8 cellular contexts compared by ENCODE assay signal in genomic region chr19:48364564-48365363, GRCh38. TPM values are rescaled to one million over a fixed set of nuclear protein-coding genes. Genes with fewer than 3 reads are reported as not detected.
A peak's percentile ranks its signal among the peaks of the same experiment; 100 is the strongest.
DNase-seq lines count a peak whose midpoint lies in the region; ATAC-seq and TF ChIP-seq lines count a peak whose summit lies in the region.

No MANE protein-coding gene starts in this region.

- no peak for ATAC-seq in PC-3
- ATAC-seq in HG03039 (IDR thresholded peaks at IDR 0.05; ENCODE audit: unreplicated experiment), result no peak

- no peaks in the 10 kb centered on the region for H3K9me3 ChIP-seq in CD8-positive, alpha-beta memory T cell (ENCODE audit: low read length)
- H3K9me3 ChIP-seq in PC-3 (ENCODE audit: low read length), result no peaks in the 10 kb centered on the region

- H3K27ac ChIP-seq in CD8-positive, alpha-beta memory T cell (ENCODE audit: low read depth, low read length), result peak overlapping the region; percentile 87
- peak overlapping the region; percentile 10; the same call in 1 of the 2 replicates for H3K27ac ChIP-seq in PC-3 (ENCODE audit: low read length)

- H3K4me3 Mint-ChIP-seq in CD8-positive, alpha-beta memory T cell, result peak overlapping the region; percentile 81 to 92 (median 89)
- H3K4me3 Mint-ChIP-seq in endothelial cell (ENCODE audit: unreplicated experiment), result peak overlapping the region; percentile 37
- H3K4me3 Mint-ChIP-seq in progenitor cell of endocrine pancreas (ENCODE audit: low read depth), result peak overlapping the region; percentile 21

- no peaks in the 10 kb centered on the region for H3K27me3 ChIP-seq in CD8-positive, alpha-beta memory T cell (ENCODE audit: insufficient read depth, low read length, poor library complexity, severe bottlenecking)
- H3K27me3 ChIP-seq in PC-3 (ENCODE audit: low read length), result no peaks in the 10 kb centered on the region

- H3K4me3 ChIP-seq in CD8-positive, alpha-beta memory T cell (ENCODE audit: low read length), result peak overlapping the region; percentile 70
- no peak overlapping the region for H3K4me3 ChIP-seq in PC-3 (ENCODE audit: low read length)

- no peaks in the 10 kb centered on the region for H3K9me2 ChIP-seq in PC-3 (replicated peaks; ENCODE audit: low read length)

- 0 out of 2 replicates have a peak overlapping the region, but pooled peaks have one; percentile 95 for H3K4me2 ChIP-seq in PC-3 (ENCODE audit: low read length)

- CTCF ChIA-PET in CD8-positive, alpha-beta memory T cell (lab: Charles Lee), result interaction anchor here (1.2 to 3.7 kb wide), 5 partner anchors 26 to 161 kb away, joined by 4 to 21 read pairs (median 6); partner anchors contain the start of gene KDELR1
- CTCF ChIA-PET in PC-3 (lab: Charles Lee), result interaction anchor here (2.5 kb wide), 1 partner anchor 26 kb away, joined by 17 read pairs; the partner anchor contains the start of gene KDELR1

- no peaks in the 10 kb centered on the region for H3F3A ChIP-seq in PC-3 (ENCODE audit: low read length, unreplicated experiment)

- H3K9me3 Mint-ChIP-seq in CD8-positive, alpha-beta memory T cell, result no peaks in the 10 kb centered on the region
- H3K9me3 Mint-ChIP-seq in endothelial cell (ENCODE audit: unreplicated experiment) (no peaks in the 10 kb centered on the region), progenitor cell of endocrine pancreas (ENCODE audit: low read depth) (no peaks in the 10 kb centered on the region)

- H3K36me3 Mint-ChIP-seq in CD8-positive, alpha-beta memory T cell, result peaks cover 0 to 9% (median 2%) of the 10 kb centered on the region in 3 donors
- H3K36me3 Mint-ChIP-seq in endothelial cell (ENCODE audit: low read depth, unreplicated experiment), result no peaks in the 10 kb centered on the region
- H3K36me3 Mint-ChIP-seq in progenitor cell of endocrine pancreas (ENCODE audit: insufficient read depth), result no peaks in the 10 kb centered on the region

- peaks cover 13 to 19% (median 16%) of the 10 kb centered on the region in 3 donors for H3K4me1 Mint-ChIP-seq in CD8-positive, alpha-beta memory T cell
- peaks cover 8% of the 10 kb centered on the region for H3K4me1 Mint-ChIP-seq in endothelial cell (ENCODE audit: unreplicated experiment)
- peaks cover 4% of the 10 kb centered on the region for H3K4me1 Mint-ChIP-seq in progenitor cell of endocrine pancreas (ENCODE audit: low read depth)

- H3K79me2 ChIP-seq in PC-3 (ENCODE audit: low read length), result no peaks in the 10 kb centered on the region

- H2AFZ ChIP-seq in PC-3 (ENCODE audit: low read length), result peak overlapping the region; percentile 77

- BruUV-seq in PC-3 (replicated peaks; lab: Mats Ljungman, UMichigan), result TSS peak; percentile 95

- H3K4me1 ChIP-seq in CD8-positive, alpha-beta memory T cell (ENCODE audit: insufficient read depth, low read length), result peaks cover 20% of the 10 kb centered on the region
- peaks cover 5% of the 10 kb centered on the region; the same call in 1 of the 2 replicates for H3K4me1 ChIP-seq in PC-3 (ENCODE audit: insufficient read depth, low read length)

- no peaks in the 10 kb centered on the region for H3K27me3 Mint-ChIP-seq in CD8-positive, alpha-beta memory T cell
- H3K27me3 Mint-ChIP-seq in endothelial cell (ENCODE audit: unreplicated experiment) (no peaks in the 10 kb centered on the region), progenitor cell of endocrine pancreas (no peaks in the 10 kb centered on the region)

- peak overlapping the region; percentile 28 for H3K9ac ChIP-seq in PC-3 (ENCODE audit: low read length)

- no peaks in the 10 kb centered on the region for H4K20me1 ChIP-seq in PC-3 (ENCODE audit: low read length)

- POLR2A ChIA-PET in CD8-positive, alpha-beta memory T cell (lab: Charles Lee), result interaction anchor here (1.2 to 3.1 kb wide), 4 partner anchors 27 to 196 kb away, joined by 3 to 22 read pairs (median 8); partner anchors contain the start of gene KDELR1
- POLR2A ChIA-PET in PC-3 (lab: Charles Lee; ENCODE audit: unreplicated experiment), result no interaction called here

- H3K36me3 ChIP-seq in CD8-positive, alpha-beta memory T cell (ENCODE audit: insufficient read depth, low read length), result no peaks in the 10 kb centered on the region
- no peaks in the 10 kb centered on the region for H3K36me3 ChIP-seq in PC-3 (ENCODE audit: low read depth, low read length)

- TF ChIP-seq CTCF in PC-3 (conservative IDR thresholded peaks at IDR 0.05; ENCODE audit: low read depth, low read length) (no peak), endothelial cell (IDR thresholded peaks at IDR 0.05; ENCODE audit: unreplicated experiment) (no peak), progenitor cell of endocrine pancreas (IDR thresholded peaks at IDR 0.05; ENCODE audit: unreplicated experiment) (no peak)

- DNase-seq in CD8-positive, alpha-beta memory T cell, result no peak
- no peak for DNase-seq in PC-3
- DNase-seq in endothelial cell (ENCODE audit: low spot score), result no peak
- DNase-seq in progenitor cell of endocrine pancreas (ENCODE audit: low spot score, unreplicated experiment), result no peak
- DNase-seq in NCI-H345 (lab: John Stamatoyannopoulos, UW), result no peak
- no peak for DNase-seq in NCI-H2227 treated with DMSO at 0.1 percent for 48 hours (lab: John Stamatoyannopoulos, UW)
- DNase-seq in COR-L47 (lab: John Stamatoyannopoulos, UW), result no peak

- H3K27ac Mint-ChIP-seq in CD8-positive, alpha-beta memory T cell, result peak overlapping the region; percentile 86 to 98 (median 93)
- no peak overlapping the region for H3K27ac Mint-ChIP-seq in endothelial cell (ENCODE audit: unreplicated experiment)
- no peak overlapping the region for H3K27ac Mint-ChIP-seq in progenitor cell of endocrine pancreas

- intact Hi-C loops in PC-3 (cut with micrococcal nuclease), result no loop called here

RNA-seq across cellular contexts. Expression of gene SYNGR4, which starts 0.6 kb away (rescaled TPM):
- not detected for total RNA-seq in CD8-positive, alpha-beta memory T cell
- polyA plus RNA-seq in CD8-positive, alpha-beta memory T cell, result not detected
- total RNA-seq in PC-3 (2014; rRNA removed) (not detected in 2 replicates), endothelial cell (ENCODE audit: unreplicated experiment) (not detected), progenitor cell of endocrine pancreas (not detected in 2 replicates)

RNA-seq across cellular contexts. Expression of gene TMEM143, which starts 1.0 kb away (rescaled TPM):
- 10 to 100 TPM; 11.4 to 15.8 TPM for total RNA-seq in CD8-positive, alpha-beta memory T cell
- 9.2 TPM for polyA plus RNA-seq in CD8-positive, alpha-beta memory T cell
- total RNA-seq in PC-3 (2014; rRNA removed), result 1.3 and 7.1 TPM in 2 replicates
- total RNA-seq in endothelial cell (ENCODE audit: unreplicated experiment), result 8.5 TPM
- 9.5 and 10.3 TPM in 2 replicates for total RNA-seq in progenitor cell of endocrine pancreas

RNA-seq across cellular contexts. Expression of gene KDELR1, which starts 26.6 kb away (rescaled TPM):
- 10 to 100 TPM; 78.7 to 82.9 TPM for total RNA-seq in CD8-positive, alpha-beta memory T cell
- polyA plus RNA-seq in CD8-positive, alpha-beta memory T cell, result 32.5 TPM
- total RNA-seq in PC-3 (2014; rRNA removed) (90.2 and 101 TPM in 2 replicates), endothelial cell (ENCODE audit: unreplicated experiment) (325 TPM), progenitor cell of endocrine pancreas (207 and 213 TPM in 2 replicates)

RNA-seq across cellular contexts. Expression of gene GRIN2D, which starts 28.7 kb away (rescaled TPM):
- total RNA-seq in CD8-positive, alpha-beta memory T cell, result under 1 TPM; 0.13 to 0.26 TPM
- polyA plus RNA-seq in CD8-positive, alpha-beta memory T cell, result 0.05 TPM
- total RNA-seq in PC-3 (2014; rRNA removed) (0.51 and 1.0 TPM in 2 replicates), endothelial cell (ENCODE audit: unreplicated experiment) (25.2 TPM), progenitor cell of endocrine pancreas (0.22 and 0.34 TPM in 2 replicates)

RNA-seq across cellular contexts. Expression of gene EMP3, which starts 39.4 kb away (rescaled TPM):
- total RNA-seq in CD8-positive, alpha-beta memory T cell, result 100 to 1,000 TPM; 273 to 278 TPM
- 1,041 TPM for polyA plus RNA-seq in CD8-positive, alpha-beta memory T cell
- total RNA-seq in PC-3 (2014; rRNA removed) (31.9 and 38.1 TPM in 2 replicates), endothelial cell (ENCODE audit: unreplicated experiment) (10.0 TPM), progenitor cell of endocrine pancreas (2.9 and 3.8 TPM in 2 replicates)

Comparison
In these comparisons a context has a peak if more than half of its experiments do, and no peak if none do; other contexts are left out.
1. H3K27ac Mint-ChIP-seq: peak in CD8-positive, alpha-beta memory T cell (8 of 8); none in endothelial cell (single experiment) and progenitor cell of endocrine pancreas (single experiment).
2. H3K4me3 Mint-ChIP-seq: peak in every context shown above with its lines; median percentile 89 in CD8-positive, alpha-beta memory T cell; 37 in endothelial cell; 21 in progenitor cell of endocrine pancreas.